In genomic region chr16:81728435-81728834, GRCh38 we compare ENCODE assay signal across 16 cellular contexts. TPM values are rescaled to one million over a fixed set of nuclear protein-coding genes. Genes with fewer than 3 reads are reported as not detected.
DNase-seq lines count a peak whose midpoint lies in the region; ATAC-seq, FAIRE-seq and TF ChIP-seq lines count a peak whose summit lies in the region.
"Had no signal": no experiment of that assay in that cellular context is flagged by ENCODE, and none has a peak within 500 bp of the region (broad histone marks: within the 10 kb centered on the region; RNA-seq: fewer than 3 reads in every experiment).

No MANE protein-coding gene starts in this region.

- H3K27ac ChIP-seq in KMS-11 = no peak overlapping the region; the same call in 1 of the 2 replicates
- H3K27ac ChIP-seq: PC-9 had no signal

- H3K4me2 ChIP-seq in KMS-11 = peak overlapping the region; percentile 25; the same call in 1 of the 2 replicates
- H3K4me2 ChIP-seq: PC-9 had no signal

- POLR2A ChIA-PET in activated CD4-positive, alpha-beta memory T cell treated with anti-CD3 and anti-CD28 coated beads, Interleukin-2, amount 10 ng/mL, durations not matched to agents 7 days and 5 days (lab: Charles Lee) = no interaction called here
- POLR2A ChIA-PET in activated CD4-positive, alpha-beta memory T cell treated with anti-CD3 and anti-CD28 coated beads for 36 hours (lab: Charles Lee) = no interaction called here

- no peaks in the 10 kb centered on the region for H3K36me3 Mint-ChIP-seq in activated CD4-positive, alpha-beta memory T cell treated with anti-CD3 and anti-CD28 coated beads, Interleukin-2, amount 10 ng/mL, durations not matched to agents 7 days and 5 days (ENCODE audit: low read depth)
- H3K36me3 Mint-ChIP-seq in activated CD4-positive, alpha-beta memory T cell treated with anti-CD3 and anti-CD28 coated beads for 36 hours = no peaks in the 10 kb centered on the region
- no peaks in the 10 kb centered on the region for H3K36me3 Mint-ChIP-seq in activated naive CD8-positive, alpha-beta T cell treated with anti-CD3 and anti-CD28 coated beads, Interleukin-2, amount 50 U/mL, for 24 hours (ENCODE audit: low read depth)
- H3K36me3 Mint-ChIP-seq in progenitor cell of endocrine pancreas (ENCODE audit: insufficient read depth) = no peaks in the 10 kb centered on the region
- H3K36me3 Mint-ChIP-seq: CD14-positive monocyte had no signal

- DNase-seq in activated CD4-positive, alpha-beta memory T cell treated with anti-CD3 and anti-CD28 coated beads, Interleukin-2, amount 10 ng/mL, durations not matched to agents 7 days and 5 days = no peak
- no peak for DNase-seq in activated CD4-positive, alpha-beta memory T cell treated with anti-CD3 and anti-CD28 coated beads for 36 hours
- DNase-seq in activated naive CD8-positive, alpha-beta T cell treated with anti-CD3 and anti-CD28 coated beads, Interleukin-2, amount 50 U/mL, for 24 hours = no peak
- DNase-seq in progenitor cell of endocrine pancreas (ENCODE audit: low spot score, unreplicated experiment) = no peak
- DNase-seq in GM19239 (ENCODE audit: insufficient read length, low spot score) = no peak
- DNase-seq in iPS-NIHi7 (ENCODE audit: extremely low spot score) = no peak
- DNase-seq: 8988T, DMS79, H9, NCI-H1436, NCI-H2081 treated with DMSO at 0.1 percent for 48 hours, NCI-H226, PC-9 had no signal

- intact Hi-C loops in activated CD4-positive, alpha-beta memory T cell treated with anti-CD3 and anti-CD28 coated beads for 36 hours (cut with micrococcal nuclease) = no loop called here

- H3K27ac Mint-ChIP-seq in activated CD4-positive, alpha-beta memory T cell treated with anti-CD3 and anti-CD28 coated beads, Interleukin-2, amount 10 ng/mL, durations not matched to agents 7 days and 5 days = peak overlapping the region; percentile 6
- no peak overlapping the region for H3K27ac Mint-ChIP-seq in activated CD4-positive, alpha-beta memory T cell treated with anti-CD3 and anti-CD28 coated beads for 36 hours
- H3K27ac Mint-ChIP-seq in activated naive CD8-positive, alpha-beta T cell treated with anti-CD3 and anti-CD28 coated beads, Interleukin-2, amount 50 U/mL, for 24 hours = no peak overlapping the region
- peak overlapping the region; percentile 29 for H3K27ac Mint-ChIP-seq in progenitor cell of endocrine pancreas

- CTCF ChIA-PET in activated CD4-positive, alpha-beta memory T cell treated with anti-CD3 and anti-CD28 coated beads, Interleukin-2, amount 10 ng/mL, durations not matched to agents 7 days and 5 days (lab: Charles Lee) = interaction anchor here (1.1 to 3.0 kb wide), 4 partner anchors 10 to 146 kb away, joined by 5 to 22 read pairs (median 9); no protein-coding TSS in a partner anchor
- CTCF ChIA-PET in activated CD4-positive, alpha-beta memory T cell treated with anti-CD3 and anti-CD28 coated beads for 36 hours (lab: Charles Lee) = interaction anchor here (2.3 kb wide), 1 partner anchor 10 kb away, joined by 18 read pairs; no protein-coding TSS in a partner anchor

- no peaks in the 10 kb centered on the region for H3K79me2 ChIP-seq in KMS-11 (ENCODE audit: insufficient read depth, low read depth)

- no peak for FAIRE-seq in GM19239 (lab: Jason Lieb, UNC)

- H3K36me3 ChIP-seq in KMS-11 (ENCODE audit: insufficient read depth) = no peaks in the 10 kb centered on the region

- peaks cover 25% of the 10 kb centered on the region for H3K4me1 Mint-ChIP-seq in activated CD4-positive, alpha-beta memory T cell treated with anti-CD3 and anti-CD28 coated beads, Interleukin-2, amount 10 ng/mL, durations not matched to agents 7 days and 5 days
- H3K4me1 Mint-ChIP-seq in activated CD4-positive, alpha-beta memory T cell treated with anti-CD3 and anti-CD28 coated beads for 36 hours (ENCODE audit: low read depth) = peaks cover 15% of the 10 kb centered on the region
- peaks cover 14% of the 10 kb centered on the region for H3K4me1 Mint-ChIP-seq in activated naive CD8-positive, alpha-beta T cell treated with anti-CD3 and anti-CD28 coated beads, Interleukin-2, amount 50 U/mL, for 24 hours
- peaks cover 6% of the 10 kb centered on the region for H3K4me1 Mint-ChIP-seq in progenitor cell of endocrine pancreas (ENCODE audit: low read depth)

- TF ChIP-seq CTCF in KMS-11 (conservative IDR thresholded peaks at IDR 0.05; ENCODE audit: low read depth, low read length) (no peak), progenitor cell of endocrine pancreas (IDR thresholded peaks at IDR 0.05; ENCODE audit: unreplicated experiment) (no peak)

- H2AFZ ChIP-seq in KMS-11 (ENCODE audit: low read depth) = no peak overlapping the region
- H2AFZ ChIP-seq: PC-9 had no signal

- no peaks in the 10 kb centered on the region for H3K27me3 ChIP-seq in KMS-11 (ENCODE audit: insufficient read depth, low read depth)

- no peak overlapping the region for H3K4me3 Mint-ChIP-seq in activated CD4-positive, alpha-beta memory T cell treated with anti-CD3 and anti-CD28 coated beads, Interleukin-2, amount 10 ng/mL, durations not matched to agents 7 days and 5 days
- no peak overlapping the region for H3K4me3 Mint-ChIP-seq in activated CD4-positive, alpha-beta memory T cell treated with anti-CD3 and anti-CD28 coated beads for 36 hours
- peak overlapping the region; percentile 38 for H3K4me3 Mint-ChIP-seq in activated naive CD8-positive, alpha-beta T cell treated with anti-CD3 and anti-CD28 coated beads, Interleukin-2, amount 50 U/mL, for 24 hours
- no peak overlapping the region for H3K4me3 Mint-ChIP-seq in progenitor cell of endocrine pancreas (ENCODE audit: low read depth)
- H3K4me3 Mint-ChIP-seq: CD14-positive monocyte had no signal

- H3K27me3 Mint-ChIP-seq in activated CD4-positive, alpha-beta memory T cell treated with anti-CD3 and anti-CD28 coated beads, Interleukin-2, amount 10 ng/mL, durations not matched to agents 7 days and 5 days = no peaks in the 10 kb centered on the region
- no peaks in the 10 kb centered on the region for H3K27me3 Mint-ChIP-seq in activated CD4-positive, alpha-beta memory T cell treated with anti-CD3 and anti-CD28 coated beads for 36 hours
- H3K27me3 Mint-ChIP-seq in activated naive CD8-positive, alpha-beta T cell treated with anti-CD3 and anti-CD28 coated beads, Interleukin-2, amount 50 U/mL, for 24 hours = no peaks in the 10 kb centered on the region
- peaks cover 18% of the 10 kb centered on the region for H3K27me3 Mint-ChIP-seq in progenitor cell of endocrine pancreas

- H3K4me3 ChIP-seq in KMS-11 (IDR thresholded peaks at IDR 0.05; ENCODE audit: insufficient read depth, low read depth, low read length) = no peak overlapping the region
- H3K4me3 ChIP-seq: PC-9 had no signal

- ATAC-seq in activated naive CD8-positive, alpha-beta T cell treated with anti-CD3 and anti-CD28 coated beads, Interleukin-2, amount 50 U/mL, for 24 hours = no peak
- no peak for ATAC-seq in HG02571 (IDR thresholded peaks at IDR 0.05; ENCODE audit: unreplicated experiment)

- no peak overlapping the region for H3K9ac ChIP-seq in KMS-11

- no peaks in the 10 kb centered on the region for H4K20me1 ChIP-seq in KMS-11 (ENCODE audit: insufficient read depth)

- peaks cover 49% of the 10 kb centered on the region for H3K4me1 ChIP-seq in KMS-11 (ENCODE audit: low read depth, poor library complexity, severe bottlenecking)

- H3K9me3 Mint-ChIP-seq in activated CD4-positive, alpha-beta memory T cell treated with anti-CD3 and anti-CD28 coated beads, Interleukin-2, amount 10 ng/mL, durations not matched to agents 7 days and 5 days = no peaks in the 10 kb centered on the region
- H3K9me3 Mint-ChIP-seq in activated CD4-positive, alpha-beta memory T cell treated with anti-CD3 and anti-CD28 coated beads for 36 hours = no peaks in the 10 kb centered on the region
- H3K9me3 Mint-ChIP-seq in activated naive CD8-positive, alpha-beta T cell treated with anti-CD3 and anti-CD28 coated beads, Interleukin-2, amount 50 U/mL, for 24 hours = no peaks in the 10 kb centered on the region
- peaks cover 3% of the 10 kb centered on the region for H3K9me3 Mint-ChIP-seq in progenitor cell of endocrine pancreas (ENCODE audit: low read depth)

RNA-seq across cellular contexts. Expression of gene PLCG2, which starts 50.7 kb away (rescaled TPM):
- 10 to 100 TPM; 11.0 to 13.3 TPM for total RNA-seq in activated CD4-positive, alpha-beta memory T cell treated with anti-CD3 and anti-CD28 coated beads, Interleukin-2, amount 10 ng/mL, durations not matched to agents 7 days and 5 days
- total RNA-seq in activated CD4-positive, alpha-beta memory T cell treated with anti-CD3 and anti-CD28 coated beads for 36 hours = 10 to 100 TPM in 1 of 2 experiments, 1 to 10 TPM in 1; 8.3 to 10.6 TPM
- total RNA-seq in progenitor cell of endocrine pancreas = 9.1 and 10.3 TPM in 2 replicates

Comparison
In these comparisons a context has a peak if more than half of its experiments do, and no peak if none do; other contexts are left out.
1. H3K27ac Mint-ChIP-seq: peak in activated CD4-positive, alpha-beta memory T cell treated with anti-CD3 and anti-CD28 coated beads, Interleukin-2, amount 10 ng/mL, durations not matched to agents 7 days and 5 days (single experiment) and progenitor cell of endocrine pancreas (single experiment); none in activated CD4-positive, alpha-beta memory T cell treated with anti-CD3 and anti-CD28 coated beads for 36 hours (single experiment) and activated naive CD8-positive, alpha-beta T cell treated with anti-CD3 and anti-CD28 coated beads, Interleukin-2, amount 50 U/mL, for 24 hours (single experiment).